14 cellular contexts compared by ENCODE assay signal in the genomic region with DNA sequence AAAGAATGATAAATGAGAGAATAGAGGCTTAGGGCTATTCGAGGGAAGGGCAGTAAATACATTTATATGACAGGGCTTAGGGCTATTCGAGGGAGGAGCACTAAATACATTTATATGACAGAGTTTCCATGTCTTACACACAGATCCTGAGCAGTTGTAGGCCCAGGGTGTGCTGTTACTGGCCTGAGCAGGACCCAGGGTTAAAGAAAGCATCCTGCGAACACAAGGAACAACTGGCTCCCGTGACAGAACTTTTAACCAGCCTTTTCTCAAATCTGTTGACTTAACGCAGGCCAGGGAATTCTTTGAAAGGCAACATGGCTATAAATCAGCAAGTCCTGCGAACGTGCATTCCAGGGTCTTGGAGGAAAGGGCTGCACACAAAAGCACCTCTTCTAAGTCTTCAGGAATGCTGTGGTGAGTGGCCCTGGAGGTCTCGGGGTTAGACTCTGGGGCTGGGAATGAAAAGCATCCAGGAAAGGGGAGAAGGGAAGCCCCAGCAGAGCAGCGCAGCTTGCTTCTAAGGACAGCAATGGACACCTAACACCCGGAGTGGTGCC. TPM values are rescaled to one million over a fixed set of nuclear protein-coding genes. Genes with fewer than 3 reads are reported as not detected.
DNase-seq lines count a peak whose midpoint lies in the region; ATAC-seq and TF ChIP-seq lines count a peak whose summit lies in the region.
"Had no signal": no experiment of that assay in that cellular context is flagged by ENCODE, and none has a peak within 500 bp of the region (broad histone marks: within the 10 kb centered on the region; RNA-seq: fewer than 3 reads in every experiment).

No MANE protein-coding gene starts in this region.

- H3K9ac ChIP-seq in mesenchymal stem cell (ENCODE audit: low read length), result no peak overlapping the region

- H2AFZ ChIP-seq in mesenchymal stem cell (ENCODE audit: low read depth, low read length), result no peak overlapping the region

- H4K91ac ChIP-seq in mesenchymal stem cell (ENCODE audit: low read length), result peak overlapping the region; percentile 84

- intact Hi-C loops in body of pancreas (cut with DNase I), result no loop called here

- peak overlapping the region; percentile 98 for H2BK5ac ChIP-seq in mesenchymal stem cell (ENCODE audit: low read depth, low read length, poor library complexity, severe bottlenecking)

- no peak for TF ChIP-seq CTCF in body of pancreas (IDR thresholded peaks at IDR 0.05)

- H3K4me1 ChIP-seq in body of pancreas (peaks cover 38% of the 10 kb centered on the region), mesenchymal stem cell (ENCODE audit: control insufficient read depth, insufficient read depth, low read depth, low read length) (peaks cover 21% of the 10 kb centered on the region)

- H3K27ac ChIP-seq in body of pancreas (peak overlapping the region in 3 of 4 donors; percentile 7 to 60 (median 23)), mesenchymal stem cell (ENCODE audit: low read length, poor library complexity, severe bottlenecking) (peak overlapping the region; percentile 98)

- H3K4me2 ChIP-seq in mesenchymal stem cell (ENCODE audit: low read length, poor library complexity, severe bottlenecking), result no peak overlapping the region

- H2BK120ac ChIP-seq in mesenchymal stem cell (ENCODE audit: low read depth, low read length), result peak overlapping the region; percentile 93

- H3K27me3 ChIP-seq in body of pancreas (no peaks in the 10 kb centered on the region), mesenchymal stem cell (ENCODE audit: control insufficient read depth in 1 of 2, insufficient read depth in 1 of 2, low read length in 2 of 2) (no peaks in the 10 kb centered on the region)

- H3K79me1 ChIP-seq in mesenchymal stem cell (replicated peaks; ENCODE audit: low read length, poor library complexity, severe bottlenecking), result no peaks in the 10 kb centered on the region

- WGBS in body of pancreas, 2 donors, result 65 to 69% methylated on average over 10 of the region's 10 CpGs
- WGBS in mesenchymal stem cell, result under 1% methylated on average over 10 of the region's 10 CpGs

- peak overlapping the region; percentile 87 for H2AK5ac ChIP-seq in mesenchymal stem cell (ENCODE audit: low read length, severe bottlenecking)

- H3K4ac ChIP-seq in mesenchymal stem cell (ENCODE audit: low read depth in 1 of 2, low read length in 2 of 2), result peak overlapping the region; percentile 60 to 83

- peak overlapping the region; percentile 87 to 97 for H3K18ac ChIP-seq in mesenchymal stem cell (ENCODE audit: low read depth in 1 of 2, low read length in 2 of 2)

- peak; percentile 36 for ATAC-seq in body of pancreas

- TF ChIP-seq POLR2A in body of pancreas (IDR thresholded peaks at IDR 0.05), result no peak

- DNase-seq in HCEC 1CT (peak; percentile 73), body of pancreas (peak in 1 of 4 donors; percentile 23), mesenchymal stem cell (peak; percentile 92), NAMALWA (ENCODE audit: low spot score) (no peak), SK-N-DZ (ENCODE audit: low spot score) (no peak), HuH-7.5 (ENCODE audit: low spot score) (no peak)
- DNase-seq in stimulated activated CD4-positive, alpha-beta T cell treated with anti-CD3 and anti-CD28 coated beads, Interleukin-12 subunit alpha, Interleukin-12 subunit beta, amount 100 ng/mL, for 4 hours, result no peak
- DNase-seq: activated CD8-positive, alpha-beta memory T cell treated with anti-CD3 and anti-CD28 coated beads for 24 hours; activated naive CD4-positive, alpha-beta T cell treated with anti-CD3 and anti-CD28 coated beads, Interleukin-2, amount 50 U/mL, for 16 hours; DMS79; glutamatergic neuron; NCI-H1092 treated with DMSO at 0.1 percent for 48 hours; substantia nigra had no signal

- H3K14ac ChIP-seq in mesenchymal stem cell (ENCODE audit: low read length in 2 of 2), result no peak overlapping the region

- no peak overlapping the region for H3K23ac ChIP-seq in mesenchymal stem cell (ENCODE audit: low read length in 2 of 2)

- no peak overlapping the region for H4K8ac ChIP-seq in mesenchymal stem cell (ENCODE audit: low read length)

- H3K9me3 ChIP-seq in body of pancreas (no peaks in the 10 kb centered on the region), mesenchymal stem cell (ENCODE audit: control insufficient read depth, low read length) (no peaks in the 10 kb centered on the region)

- no peaks in the 10 kb centered on the region for H3K36me3 ChIP-seq in body of pancreas (replicated peaks in 1 of 2; ENCODE audit: insufficient read depth in 1 of 2, low read depth in 2 of 2)
- H3K36me3 ChIP-seq in mesenchymal stem cell (ENCODE audit: control insufficient read depth in 1 of 2, insufficient read depth in 2 of 2, low read depth in 1 of 2, low read length in 2 of 2), result no peaks in the 10 kb centered on the region

- H2BK15ac ChIP-seq in mesenchymal stem cell (ENCODE audit: low read depth, poor library complexity, severe bottlenecking), result no peak overlapping the region

- peak overlapping the region; percentile 69 to 96 for H2BK12ac ChIP-seq in mesenchymal stem cell (ENCODE audit: low read length in 2 of 2)

- no peak overlapping the region for H3K4me3 ChIP-seq in body of pancreas
- H3K4me3 ChIP-seq in mesenchymal stem cell (ENCODE audit: insufficient read depth in 1 of 2, low read depth in 1 of 2, low read length in 2 of 2), result no peak overlapping the region
- H3K4me3 ChIP-seq: lung had no signal

RNA-seq across cellular contexts. Expression of a gene that starts 45.2 kb away (rescaled TPM):
- total RNA-seq in body of pancreas, result not detected
- 0.91 TPM for polyA plus RNA-seq in mesenchymal stem cell (2013, experiment 1 of 2)
- polyA plus RNA-seq in mesenchymal stem cell (2013, experiment 2 of 2), result 0.86 TPM
- not detected in 2 replicates for polyA plus RNA-seq in SK-N-DZ (2014; cell fraction: cytosol; rRNA removed)
- polyA plus RNA-seq in SK-N-DZ (2014; cell fraction: nucleus; rRNA removed), result not detected in 2 replicates

Comparison
In these comparisons a context has a peak if more than half of its experiments do, and no peak if none do; other contexts are left out.
1. DNase-seq: peak in HCEC 1CT (single experiment) and mesenchymal stem cell (single experiment); none in stimulated activated CD4-positive, alpha-beta T cell treated with anti-CD3 and anti-CD28 coated beads, Interleukin-12 subunit alpha, Interleukin-12 subunit beta, amount 100 ng/mL, for 4 hours (single experiment), NAMALWA (single experiment), SK-N-DZ (single experiment) and HuH-7.5 (single experiment).